ENCODE assay signal across 21 cellular contexts in genomic region chr9:70031141-70031545, GRCh38. TPM values are rescaled to one million over a fixed set of nuclear protein-coding genes. Genes with fewer than 3 reads are reported as not detected.
DNase-seq lines count a peak whose midpoint lies in the region; ATAC-seq, FAIRE-seq and TF ChIP-seq lines count a peak whose summit lies in the region.
"Had no signal": no experiment of that assay in that cellular context is flagged by ENCODE, and none has a peak within 500 bp of the region (broad histone marks: within the 10 kb centered on the region; RNA-seq: fewer than 3 reads in every experiment).

No MANE protein-coding gene starts in this region.

- DNase-seq in SJSA1 (ENCODE audit: low read depth in 1 of 2, low spot score in 2 of 2) (peak in 1 of 2 experiments; percentile 66), fibroblast of mammary gland (ENCODE audit: low read depth) (peak; percentile 44), urothelium cell line (ENCODE audit: low spot score) (peak; percentile 73), NCI-H2107 treated with DMSO at 0.1 percent for 48 hours (lab: John Stamatoyannopoulos, UW; ENCODE audit: unreplicated experiment) (no peak), DMS153 (lab: John Stamatoyannopoulos, UW) (no peak)
- DNase-seq: activated CD4-positive, alpha-beta T cell treated with anti-CD3 and anti-CD28 coated beads, Interleukin-2, amount 50 U/mL, for 1 hour; activated naive CD4-positive, alpha-beta T cell treated with anti-CD3 and anti-CD28 coated beads, Interleukin-2, amount 10 ng/mL, durations not matched to agents 7 days and 5 days; heart left ventricle; KBM-7; mesendoderm; NCI-H1092 treated with DMSO at 0.1 percent for 48 hours; NCI-H774; stimulated activated CD4-positive, alpha-beta T cell treated with anti-CD3 and anti-CD28 coated beads, Interleukin-12 subunit alpha, Interleukin-12 subunit beta, amount 100 ng/mL, for 4 hours; stimulated activated naive B cell treated with anti-CD40 and anti-IgM and Interleukin-4, amounts not matched to agents 10 μg/mL and 1 μg/mL and 100 μg/mL, for 72 hours; thyroid gland had no signal

- H3K4me3 ChIP-seq in SJSA1 (no peak overlapping the region), fibroblast of mammary gland (ENCODE audit: control insufficient read depth, low read depth, low read length) (no peak overlapping the region)
- H3K4me3 ChIP-seq: BLaER1, heart left ventricle, thyroid gland had no signal

- H3K9me3 ChIP-seq in SJSA1 (replicated peaks): no peaks in the 10 kb centered on the region
- H3K9me3 ChIP-seq: thyroid gland had no signal

- no peaks in the 10 kb centered on the region for H3K36me3 ChIP-seq in SJSA1
- H3K36me3 ChIP-seq: BLaER1, heart left ventricle, thyroid gland had no signal

- peak; percentile 83 for ATAC-seq in HG02610 (IDR thresholded peaks at IDR 0.05; ENCODE audit: unreplicated experiment)
- ATAC-seq in HG03045 (IDR thresholded peaks at IDR 0.05; ENCODE audit: unreplicated experiment): no peak
- ATAC-seq: heart left ventricle; natural killer cell treated with Interleukin-12 subunit alpha and Interleukin-12 subunit beta and Interleukin-15 and Interleukin-18, amount 100 ng/mL, for 72 hours had no signal

- peaks cover 26% of the 10 kb centered on the region for H3K4me1 ChIP-seq in SJSA1 (replicated peaks)
- H3K4me1 ChIP-seq: heart left ventricle, thyroid gland had no signal

- FAIRE-seq in urothelium cell line (lab: Jason Lieb, UNC): no peak
- FAIRE-seq: islet of Langerhans, TTC549 had no signal

- TF ChIP-seq CTCF in fibroblast of mammary gland (conservative IDR thresholded peaks at IDR 0.05; ENCODE audit: control insufficient read depth, insufficient read depth, low read depth, low read length): no peak

- H3K27ac ChIP-seq in SJSA1: peak overlapping the region; percentile 77
- H3K27ac ChIP-seq: BLaER1, heart left ventricle, thyroid gland had no signal

- H3K27me3 ChIP-seq in SJSA1 (replicated peaks): no peaks in the 10 kb centered on the region
- H3K27me3 ChIP-seq: BLaER1, heart left ventricle, thyroid gland had no signal

RNA-seq across cellular contexts. Expression of gene MAMDC2, which starts 12.5 kb away (rescaled TPM):
- total RNA-seq in SJSA1 (2014; rRNA removed; shearing (Covaris generic)): not detected in 2 replicates
- total RNA-seq: natural killer cell treated with Interleukin-12 subunit alpha and Interleukin-12 subunit beta and Interleukin-15 and Interleukin-18, amount 100 ng/mL, for 72 hours had no signal

Comparison
In these comparisons a context has a peak if more than half of its experiments do, and no peak if none do; other contexts are left out.
1. DNase-seq: peak in fibroblast of mammary gland (single experiment) and urothelium cell line (single experiment); none in NCI-H2107 treated with DMSO at 0.1 percent for 48 hours (single experiment) and DMS153 (single experiment).